In the genomic region with DNA sequence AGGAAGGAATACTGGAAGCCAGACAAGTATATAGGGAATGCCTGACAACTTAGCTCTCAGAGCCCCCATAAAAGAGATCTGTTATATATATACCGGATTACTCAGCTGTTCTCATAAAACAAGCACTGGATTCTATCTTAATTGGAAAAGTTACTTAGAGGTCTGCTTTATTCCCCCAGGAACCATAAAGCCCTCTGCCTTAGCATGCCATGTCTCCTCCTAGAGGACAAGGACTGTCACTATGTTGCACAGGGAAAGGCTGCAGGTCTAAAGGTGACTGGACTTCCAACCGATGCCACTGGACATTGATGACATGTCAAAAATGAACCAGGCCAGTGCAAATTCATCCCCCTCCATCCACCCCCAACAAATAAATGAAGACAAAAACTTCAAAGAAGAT, we compare ENCODE assay signal across 1 cellular context.
TF ChIP-seq lines count a peak whose summit lies in the region.

No MANE protein-coding gene starts in this region.

TF ChIP-seq in A549, 52 proteins besides CTCF, POLR2A, EP300 and RAD21 (continued from another document):
- no peak for TF ChIP-seq CBX8 (IDR thresholded peaks at IDR 0.05)
- no peak for TF ChIP-seq HEYL (CRISPR knock-in tag; IDR thresholded peaks at IDR 0.05)
- no peak for TF ChIP-seq CHD2 (IDR thresholded peaks at IDR 0.05; ENCODE audit: low read length, partially characterized antibody)
- no peak for TF ChIP-seq MYC (IDR thresholded peaks at IDR 0.05; ENCODE audit: borderline replicate concordance, low read length)
- TF ChIP-seq FOXS1 (CRISPR knock-in tag; IDR thresholded peaks at IDR 0.05): no peak
- no peak for TF ChIP-seq HDAC2 (IDR thresholded peaks at IDR 0.05)
- TF ChIP-seq MAFK (IDR thresholded peaks at IDR 0.05; ENCODE audit: partially characterized antibody): no peak
- TF ChIP-seq TFCP2L1 (CRISPR knock-in tag; IDR thresholded peaks at IDR 0.05): no peak
- TF ChIP-seq KDM1A (IDR thresholded peaks at IDR 0.05; ENCODE audit: low read depth): no peak
- no peak for TF ChIP-seq ZNF302 (CRISPR knock-in tag; IDR thresholded peaks at IDR 0.05)
- TF ChIP-seq ZSCAN20 (CRISPR knock-in tag; IDR thresholded peaks at IDR 0.05): no peak
TF ChIP-seq in A549: peak in this region for 0.
